Comparison of ENCODE assay signal across 2 cellular contexts in genomic region chr6:75031102-75031501, GRCh38.
TF ChIP-seq lines count a peak whose summit lies in the region.

No MANE protein-coding gene starts in this region.

TF ChIP-seq in WTC11, 78 proteins besides CTCF, POLR2A, EP300 and RAD21:
- peak; percentile 63; the same call in 1 of the 2 replicates for TF ChIP-seq FOXK1 (CRISPR knock-in tag; IDR thresholded peaks at IDR 0.05)

TF ChIP-seq in HepG2, 621 proteins besides CTCF, POLR2A, EP300 and RAD21:
- TF ChIP-seq ZNF281 (CRISPR knock-in tag; IDR thresholded peaks at IDR 0.05; ENCODE audit: borderline replicate concordance) = peak; percentile 38; the same call in 1 of the 2 replicates
